In genomic region chr20:11694467-11694866, GRCh38 we compare ENCODE assay signal across 24 cellular contexts.
"Had no signal": no experiment of that assay in that cellular context is flagged by ENCODE, and none has a peak within 500 bp of the region (broad histone marks: within the 10 kb centered on the region; RNA-seq: fewer than 3 reads in every experiment).

No MANE protein-coding gene starts in this region.

- H3K4me3 Mint-ChIP-seq: naive thymus-derived CD4-positive, alpha-beta T cell; natural killer cell treated with Interleukin-12 subunit alpha and Interleukin-12 subunit beta and Interleukin-15 and Interleukin-18, amount 100 ng/mL, for 72 hours; stimulated activated effector memory CD8-positive, alpha-beta T cell treated with anti-CD3 and anti-CD28 coated beads, Interleukin-12 subunit alpha, Interleukin-12 subunit beta, amount 100 ng/mL, for 72 hours; stimulated activated naive CD8-positive, alpha-beta T cell treated with anti-CD3 and anti-CD28 coated beads, Interleukin-15, Interleukin-2, amounts not matched to agents 100 ng/mL and 50 ng/mL, for 24 hours had no signal

- H3K27ac ChIP-seq: left ventricle myocardium inferior, ovary, right atrium auricular region, skin epidermis, spleen, suprapubic skin, thoracic aorta, tibial artery, upper lobe of right lung had no signal

- H3K9me3 ChIP-seq: mucosa of descending colon, ovary, right atrium auricular region, tibial artery had no signal

- H3K36me3 Mint-ChIP-seq: naive thymus-derived CD4-positive, alpha-beta T cell; natural killer cell treated with Interleukin-12 subunit alpha and Interleukin-12 subunit beta and Interleukin-15 and Interleukin-18, amount 100 ng/mL, for 72 hours; stimulated activated effector memory CD8-positive, alpha-beta T cell treated with anti-CD3 and anti-CD28 coated beads, Interleukin-12 subunit alpha, Interleukin-12 subunit beta, amount 100 ng/mL, for 72 hours had no signal

- H3K4me1 ChIP-seq: left ventricle myocardium inferior, right atrium auricular region, spleen, suprapubic skin, tibial artery, upper lobe of right lung had no signal

- H3K4me3 ChIP-seq: left ventricle myocardium inferior, lung, mucosa of descending colon, ovary, right atrium auricular region, skin epidermis, spleen, suprapubic skin, thoracic aorta, tibial artery, upper lobe of right lung had no signal

- H3K27me3 ChIP-seq: ovary, right atrium auricular region, spleen, suprapubic skin, tibial artery, upper lobe of right lung had no signal

- H3K27ac Mint-ChIP-seq: naive thymus-derived CD4-positive, alpha-beta T cell; natural killer cell treated with Interleukin-12 subunit alpha and Interleukin-12 subunit beta and Interleukin-15 and Interleukin-18, amount 100 ng/mL, for 72 hours; progenitor cell of endocrine pancreas; stimulated activated effector memory CD8-positive, alpha-beta T cell treated with anti-CD3 and anti-CD28 coated beads, Interleukin-12 subunit alpha, Interleukin-12 subunit beta, amount 100 ng/mL, for 72 hours; stimulated activated naive CD8-positive, alpha-beta T cell treated with anti-CD3 and anti-CD28 coated beads, Interleukin-15, Interleukin-2, amounts not matched to agents 100 ng/mL and 50 ng/mL, for 24 hours had no signal

- H3K36me3 ChIP-seq: left ventricle myocardium inferior, ovary, right atrium auricular region, spleen, suprapubic skin, thoracic aorta, tibial artery, upper lobe of right lung had no signal

- FAIRE-seq: urothelium cell line had no signal

- DNase-seq: hippocampal formation; islet precursor cell; left ventricle myocardium inferior; midbrain; mucosa of descending colon; naive thymus-derived CD4-positive, alpha-beta T cell; ovary; spleen; stimulated activated CD4-positive, alpha-beta T cell treated with anti-CD3 and anti-CD28 coated beads, Interleukin-4, amount 100 ng/mL, for 24 hours; stimulated activated naive CD4-positive, alpha-beta T cell; tibial artery; trophoblast cell; upper lobe of right lung had no signal

- H3K4me1 Mint-ChIP-seq: naive thymus-derived CD4-positive, alpha-beta T cell; stimulated activated effector memory CD8-positive, alpha-beta T cell treated with anti-CD3 and anti-CD28 coated beads, Interleukin-12 subunit alpha, Interleukin-12 subunit beta, amount 100 ng/mL, for 72 hours had no signal

- ATAC-seq: mucosa of descending colon; naive thymus-derived CD4-positive, alpha-beta T cell; natural killer cell treated with Interleukin-12 subunit alpha and Interleukin-12 subunit beta and Interleukin-15 and Interleukin-18, amount 100 ng/mL, for 72 hours; sciatic nerve; stimulated activated effector memory CD8-positive, alpha-beta T cell treated with anti-CD3 and anti-CD28 coated beads, Interleukin-12 subunit alpha, Interleukin-12 subunit beta, amount 100 ng/mL, for 72 hours; upper lobe of right lung had no signal

- H3K27me3 Mint-ChIP-seq: natural killer cell treated with Interleukin-12 subunit alpha and Interleukin-12 subunit beta and Interleukin-15 and Interleukin-18, amount 100 ng/mL, for 72 hours; stimulated activated naive CD8-positive, alpha-beta T cell treated with anti-CD3 and anti-CD28 coated beads, Interleukin-15, Interleukin-2, amounts not matched to agents 100 ng/mL and 50 ng/mL, for 24 hours had no signal
